In the genomic region with DNA sequence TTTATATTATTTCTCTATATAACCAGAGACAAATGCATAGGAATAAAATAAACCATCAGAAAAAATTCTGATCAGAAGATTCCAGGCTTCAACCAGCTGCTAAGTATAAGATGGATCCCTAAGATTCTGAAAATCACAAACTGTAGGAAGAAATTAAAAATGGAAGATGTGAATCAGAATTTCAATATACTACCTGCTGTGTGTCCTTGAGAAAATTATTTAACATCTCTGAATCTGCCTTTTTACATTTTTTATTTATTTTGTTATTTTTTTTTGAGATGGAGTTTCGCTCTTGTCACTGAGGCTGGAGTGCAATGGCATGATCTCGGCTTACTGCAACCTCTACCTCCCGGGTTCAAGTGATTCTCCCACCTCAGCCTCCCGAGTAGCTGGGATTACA, we compare ENCODE assay signal across 34 cellular contexts.
DNase-seq lines count a peak whose midpoint lies in the region; ATAC-seq, FAIRE-seq and TF ChIP-seq lines count a peak whose summit lies in the region.
"Had no signal": no experiment of that assay in that cellular context is flagged by ENCODE, and none has a peak within 500 bp of the region (broad histone marks: within the 10 kb centered on the region; RNA-seq: fewer than 3 reads in every experiment).

No MANE protein-coding gene starts in this region.

- H3K9me1 ChIP-seq in K562 (ENCODE audit: control insufficient read depth, insufficient read depth, low read length), result no peaks in the 10 kb centered on the region

- no peaks in the 10 kb centered on the region for H3K9me3 Mint-ChIP-seq in osteocyte (ENCODE audit: unreplicated experiment)
- H3K9me3 Mint-ChIP-seq: CD14-positive monocyte; CD4-positive, alpha-beta memory T cell; CD4-positive, alpha-beta T cell; CD4-positive, CD25-positive, alpha-beta regulatory T cell; CD8-positive, alpha-beta memory T cell; CD8-positive, alpha-beta T cell had no signal

- TF ChIP-seq CTCF in K562 (IDR thresholded peaks at IDR 0.05 in 2 of 3, conservative IDR thresholded peaks at IDR 0.05 in 1 of 3; ENCODE audit: insufficient read depth in 2 of 3, low read depth in 1 of 3, low read length in 3 of 3), result no peak
- no peak for TF ChIP-seq CTCF in osteocyte (IDR thresholded peaks at IDR 0.05)
- no peak for TF ChIP-seq CTCF in left lung (IDR thresholded peaks at IDR 0.05)

- H3K4me3 ChIP-seq in SJCRH30 (no peak overlapping the region), K562 (no peak overlapping the region), HAP-1 (no peak overlapping the region), left lung (no peak overlapping the region)
- H3K4me3 ChIP-seq: A549; BLaER1; BLaER1 treated with 17β-estradiol and CSF1 and Interleukin-3, amounts not matched to agents 10 nM and 100 nM had no signal

- in situ Hi-C loops in K562 (cut with MboI) (no loop called here), HAP-1 (cut with MboI; ENCODE audit: low sequenced_read_pairs) (no loop called here)

- 100% methylated on average over 3 of the region's 4 CpGs for WGBS in K562 (ENCODE audit: insufficient coverage, low coverage, missing lambda C conversion rate)

- CTCF ChIA-PET in K562 (lab: Yijun Ruan, JAX; ENCODE audit: low intra/inter-chr PET ratio), result no interaction called here

- H3K4me2 ChIP-seq in K562 (ENCODE audit: insufficient read depth, low read length), result no peak overlapping the region
- H3K4me2 ChIP-seq: A549; BLaER1; BLaER1 treated with 17β-estradiol and CSF1 and Interleukin-3, amounts not matched to agents 10 nM and 100 nM had no signal

- no peak overlapping the region for H2AFZ ChIP-seq in K562 (ENCODE audit: low read depth, low read length)

- no peaks in the 10 kb centered on the region for H3K27me3 ChIP-seq in SJCRH30
- H3K27me3 ChIP-seq in K562 (ENCODE audit: control insufficient read depth in 2 of 2, insufficient read depth in 2 of 2, low read length in 2 of 2), result no peaks in the 10 kb centered on the region
- no peaks in the 10 kb centered on the region for H3K27me3 ChIP-seq in HAP-1 (ENCODE audit: low read depth)
- no peaks in the 10 kb centered on the region for H3K27me3 ChIP-seq in left lung
- H3K27me3 ChIP-seq: BE2C; BLaER1; BLaER1 treated with 17β-estradiol and CSF1 and Interleukin-3, amounts not matched to agents 10 nM and 100 nM had no signal

- H3K36me3 ChIP-seq in SJCRH30 (no peaks in the 10 kb centered on the region), K562 (ENCODE audit: control insufficient read depth, insufficient read depth, low read length) (no peaks in the 10 kb centered on the region), HAP-1 (replicated peaks) (no peaks in the 10 kb centered on the region), left lung (no peaks in the 10 kb centered on the region)
- H3K36me3 ChIP-seq: BE2C, BLaER1 had no signal

- BruUV-seq in K562 (replicated peaks; lab: Mats Ljungman, UMichigan), result no TSS peak

- no peaks in the 10 kb centered on the region for H3K27me3 Mint-ChIP-seq in osteocyte (ENCODE audit: unreplicated experiment)
- H3K27me3 Mint-ChIP-seq: B cell; CD4-positive, alpha-beta memory T cell; CD4-positive, alpha-beta T cell; CD4-positive, CD25-positive, alpha-beta regulatory T cell; CD8-positive, alpha-beta memory T cell had no signal

- peaks cover 28% of the 10 kb centered on the region for H3K79me2 ChIP-seq in K562 (ENCODE audit: control insufficient read depth, insufficient read depth, low read length)

- peak overlapping the region; percentile 78 for H3K27ac ChIP-seq in SJCRH30
- H3K27ac ChIP-seq in K562 (ENCODE audit: extremely low read depth, low read depth, low read length), result no peak overlapping the region
- H3K27ac ChIP-seq in left lung, result no peak overlapping the region
- H3K27ac ChIP-seq: 22Rv1; A549; BLaER1; BLaER1 treated with 17β-estradiol and CSF1 and Interleukin-3, amounts not matched to agents 10 nM and 100 nM; C4-2B had no signal

- intact Hi-C loops in K562 (cut with micrococcal nuclease), result no loop called here
- intact Hi-C loops in left lung (cut with DNase I), result no loop called here

- TF ChIP-seq RAD21 in K562 (CRISPR knock-in tag; conservative IDR thresholded peaks at IDR 0.05 in 1 of 2, IDR thresholded peaks at IDR 0.05 in 1 of 2), result no peak

- POLR2A ChIA-PET in K562 (lab: Yijun Ruan, JAX), result no interaction called here

- peaks cover 65% of the 10 kb centered on the region for H3K4me1 ChIP-seq in SJCRH30
- H3K4me1 ChIP-seq in K562 (replicated peaks in 1 of 2; ENCODE audit: control insufficient read depth in 2 of 2, insufficient read depth in 2 of 2, low read length in 2 of 2), result peaks cover 0 to 10% of the 10 kb centered on the region in 2 experiments; a peak in 3 of 5 replicates
- H3K4me1 ChIP-seq in HAP-1, result no peaks in the 10 kb centered on the region
- H3K4me1 ChIP-seq in left lung, result peaks cover 16 to 93% of the 10 kb centered on the region in 2 donors
- H3K4me1 ChIP-seq: Caco-2 had no signal

- H3K4me3 Mint-ChIP-seq in osteocyte (ENCODE audit: unreplicated experiment), result no peak overlapping the region
- H3K4me3 Mint-ChIP-seq: B cell; CD14-positive monocyte; CD4-positive, alpha-beta memory T cell; CD4-positive, alpha-beta T cell; CD4-positive, CD25-positive, alpha-beta regulatory T cell; CD8-positive, alpha-beta memory T cell; CD8-positive, alpha-beta T cell had no signal

- no peak overlapping the region for H3K9ac ChIP-seq in K562 (ENCODE audit: insufficient read depth in 1 of 2, low read depth in 2 of 2, low read length in 2 of 2)
- H3K9ac ChIP-seq: BLaER1; BLaER1 treated with 17β-estradiol and CSF1 and Interleukin-3, amounts not matched to agents 10 nM and 100 nM had no signal

- no peaks in the 10 kb centered on the region for H3K36me3 Mint-ChIP-seq in osteocyte (ENCODE audit: unreplicated experiment)
- H3K36me3 Mint-ChIP-seq: CD4-positive, CD25-positive, alpha-beta regulatory T cell had no signal

- TF ChIP-seq EP300 in K562 (IDR thresholded peaks at IDR 0.05; ENCODE audit: low read length), result no peak

- no peak for ATAC-seq in K562
- no peak for ATAC-seq in left lung
- ATAC-seq: A549; CD8-positive, alpha-beta T cell had no signal

- H3K4me1 Mint-ChIP-seq in osteocyte (ENCODE audit: unreplicated experiment), result peaks cover 33% of the 10 kb centered on the region

- H4K20me1 ChIP-seq in K562 (replicated peaks; ENCODE audit: control insufficient read depth, insufficient read depth, low read length), result no peaks in the 10 kb centered on the region

- TF ChIP-seq POLR2A in K562 (conservative IDR thresholded peaks at IDR 0.05), result no peak

- H3K9me3 ChIP-seq in SJCRH30 (replicated peaks) (no peaks in the 10 kb centered on the region), K562 (replicated peaks; ENCODE audit: control insufficient read depth, insufficient read depth, low read depth, low read length) (no peaks in the 10 kb centered on the region), HAP-1 (no peaks in the 10 kb centered on the region), left lung (no peaks in the 10 kb centered on the region)
- H3K9me3 ChIP-seq: A549; BE2C; BLaER1; BLaER1 treated with 17β-estradiol and CSF1 and Interleukin-3, amounts not matched to agents 10 nM and 100 nM; Caco-2 had no signal

- DNase-seq in SJCRH30 (no peak), K562 (ENCODE audit: extremely low read depth in 1 of 4, low spot score in 3 of 4) (no peak), osteocyte (ENCODE audit: extremely low spot score, unreplicated experiment) (no peak), dedifferentiated amniotic fluid mesenchymal stem cell (ENCODE audit: extremely low spot score) (no peak), HAP-1 (ENCODE audit: low spot score in 2 of 2) (no peak), left lung (no peak)
- DNase-seq: 8988T; ACHN; BE2C; C1 segment of cervical spinal cord; Caco-2; Calu3; CD4-positive, alpha-beta memory T cell; CD4-positive, alpha-beta T cell; CD4-positive, CD25-positive, alpha-beta regulatory T cell; CD8-positive, alpha-beta memory T cell; CD8-positive, alpha-beta T cell; COR-L47; DMS 273 treated with DMSO at 0.1 percent for 48 hours; DMS153; DMS53; DMS79; DMS79 treated with DMSO at 0.1 percent for 48 hours; DND-41; EL had no signal

- no peak for FAIRE-seq in K562 (lab: Jason Lieb, UNC)
- FAIRE-seq: A204.1, A549, D721Med had no signal

- H3K27ac Mint-ChIP-seq in osteocyte (ENCODE audit: unreplicated experiment), result peak overlapping the region; percentile 68
- H3K27ac Mint-ChIP-seq: B cell; CD8-positive, alpha-beta memory T cell; CD8-positive, alpha-beta T cell had no signal

TF ChIP-seq in K562, 482 proteins besides CTCF, POLR2A, EP300 and RAD21:
- peak; percentile 92 for TF ChIP-seq RBM25 (IDR thresholded peaks at IDR 0.05; ENCODE audit: low read depth, low read length, severe bottlenecking)
- TF ChIP-seq KAT8 (IDR thresholded peaks at IDR 0.05; ENCODE audit: low read depth), result no peak
TF ChIP-seq in K562: peak in this region for 1.
